ENCODE assay signal across 8 cellular contexts in genomic region chr19:47778089-47778953, GRCh38. TPM values are rescaled to one million over a fixed set of nuclear protein-coding genes. Genes with fewer than 3 reads are reported as not detected.
DNase-seq lines count a peak whose midpoint lies in the region; ATAC-seq and TF ChIP-seq lines count a peak whose summit lies in the region.

TSS of gene SELENOW (plus strand) at chr19:47778703. CDS start at chr19:47778786, 83 bp downstream.

- H3K79me2 ChIP-seq in ACC112 (ENCODE audit: control insufficient read depth, insufficient read depth, low read length, unreplicated experiment) = peaks cover 20% of the 10 kb centered on the region

- no peaks in the 10 kb centered on the region for H3K9me3 Mint-ChIP-seq in activated CD4-positive, alpha-beta memory T cell treated with anti-CD3 and anti-CD28 coated beads for 36 hours

- H3K4me3 Mint-ChIP-seq in activated CD4-positive, alpha-beta memory T cell treated with anti-CD3 and anti-CD28 coated beads for 36 hours = peak within 1 kb of the TSS; percentile 95

- peak within 1 kb of the TSS; percentile 97 for H3K4me3 ChIP-seq in ACC112 (ENCODE audit: low read depth, low read length)
- H3K4me3 ChIP-seq in dorsolateral prefrontal cortex = peak within 1 kb of the TSS; percentile 50 to 100 (median 95)
- peak within 1 kb of the TSS; percentile 98 for H3K4me3 ChIP-seq in lower leg skin (ENCODE audit: low read depth, poor library complexity, severe bottlenecking)

- DNase-seq in NCI-H526 treated with DMSO at 0.1 percent for 48 hours (lab: John Stamatoyannopoulos, UW) (peak; percentile 25), dorsolateral prefrontal cortex (peak; percentile 66 to 89 (median 80)), lower leg skin (ENCODE audit: low spot score in 2 of 2) (peak; percentile 66 to 95)
- DNase-seq in activated CD4-positive, alpha-beta memory T cell treated with anti-CD3 and anti-CD28 coated beads for 36 hours = peak; percentile 85
- peak; percentile 68 to 76 for DNase-seq in stimulated activated CD4-positive, alpha-beta T cell treated with anti-CD3 and anti-CD28 coated beads, Interleukin-4, amount 100 ng/mL, for 4 hours

- H3K4me1 Mint-ChIP-seq in activated CD4-positive, alpha-beta memory T cell treated with anti-CD3 and anti-CD28 coated beads for 36 hours (ENCODE audit: low read depth) = peaks cover 27% of the 10 kb centered on the region

- TF ChIP-seq CTCF in dorsolateral prefrontal cortex (IDR thresholded peaks at IDR 0.05 in 54 of 56, conservative IDR thresholded peaks at IDR 0.05 in 2 of 56; ENCODE audit: low read depth in 1 of 56, partially characterized antibody in 56 of 56) (peak in 7 of 56 donors; percentile 2 to 32 (median 15)), lower leg skin (IDR thresholded peaks at IDR 0.05) (no peak)

- intact Hi-C loops in activated CD4-positive, alpha-beta memory T cell treated with anti-CD3 and anti-CD28 coated beads for 36 hours (cut with micrococcal nuclease) = loop anchor here (2.0 kb wide), 1 partner anchor 34 kb away; the partner anchor contains the start of gene NOP53
- intact Hi-C loops in dorsolateral prefrontal cortex (cut with DNase I) = no loop called here
- intact Hi-C loops in lower leg skin (cut with DNase I; ENCODE audit: low total_unique reads) = no loop called here

- WGBS in lower leg skin, 2 donors = 0% methylated on average over 49 of the region's 64 CpGs

- H3K27ac ChIP-seq in ACC112 (ENCODE audit: low read depth, low read length) (peak within 1 kb of the TSS; percentile 68), dorsolateral prefrontal cortex (peak within 1 kb of the TSS; percentile 95 to 100 (median 100))

- H3K27me3 ChIP-seq in ACC112 (ENCODE audit: insufficient read depth, low read length) = no peaks in the 10 kb centered on the region
- no peaks in the 10 kb centered on the region for H3K27me3 ChIP-seq in dorsolateral prefrontal cortex

- peak within 1 kb of the TSS; percentile 91 for H2AFZ ChIP-seq in ACC112 (ENCODE audit: low read length, unreplicated experiment)

- ATAC-seq in GM19023 (IDR thresholded peaks at IDR 0.05; ENCODE audit: unreplicated experiment) = peak; percentile 74
- ATAC-seq in HG03439 (IDR thresholded peaks at IDR 0.05; ENCODE audit: unreplicated experiment) = peak; percentile 78

- TF ChIP-seq POLR2A in lower leg skin (IDR thresholded peaks at IDR 0.05) = peak in 1 of 2 donors; percentile 80

- POLR2A ChIA-PET in activated CD4-positive, alpha-beta memory T cell treated with anti-CD3 and anti-CD28 coated beads for 36 hours (lab: Charles Lee) = no interaction called here

- no peaks in the 10 kb centered on the region for H3K27me3 Mint-ChIP-seq in activated CD4-positive, alpha-beta memory T cell treated with anti-CD3 and anti-CD28 coated beads for 36 hours

- CTCF ChIA-PET in activated CD4-positive, alpha-beta memory T cell treated with anti-CD3 and anti-CD28 coated beads for 36 hours (lab: Charles Lee) = interaction anchor here (1.4 to 1.5 kb wide), 2 partner anchors 13 to 33 kb away, joined by 3 read pairs; partner anchors contain the start of gene NOP53

- H3K27ac Mint-ChIP-seq in activated CD4-positive, alpha-beta memory T cell treated with anti-CD3 and anti-CD28 coated beads for 36 hours = peak within 1 kb of the TSS; percentile 92

- H3K36me3 ChIP-seq in ACC112 (ENCODE audit: insufficient read depth, low read length) = no peaks in the 10 kb centered on the region

- peaks cover 13% of the 10 kb centered on the region for H3K36me3 Mint-ChIP-seq in activated CD4-positive, alpha-beta memory T cell treated with anti-CD3 and anti-CD28 coated beads for 36 hours

- H3K4me1 ChIP-seq in ACC112 (ENCODE audit: control insufficient read depth, insufficient read depth, low read length, unreplicated experiment) = peaks cover 4% of the 10 kb centered on the region

RNA-seq across cellular contexts. Expression of gene SELENOW, which starts in this region (rescaled TPM):
- total RNA-seq in activated CD4-positive, alpha-beta memory T cell treated with anti-CD3 and anti-CD28 coated beads for 36 hours = 100 to 1,000 TPM; 162 to 174 TPM
- total RNA-seq in dorsolateral prefrontal cortex = 100 to 1,000 TPM; 527 to 872 (median 653) TPM
- 100 to 1,000 TPM; 487 to 722 (median 609) TPM for total RNA-seq in lower leg skin

Comparison
In these comparisons a context has a peak if more than half of its experiments do, and no peak if none do; other contexts are left out.
1. Peak in every context shown above with its lines: DNase-seq, ATAC-seq, H3K4me3 ChIP-seq and H3K27ac ChIP-seq.
2. DNase-seq: peak in every context shown above with its lines; median percentile 85 in activated CD4-positive, alpha-beta memory T cell treated with anti-CD3 and anti-CD28 coated beads for 36 hours; 80 in lower leg skin; 80 in dorsolateral prefrontal cortex; 72 in stimulated activated CD4-positive, alpha-beta T cell treated with anti-CD3 and anti-CD28 coated beads, Interleukin-4, amount 100 ng/mL, for 4 hours; 25 in NCI-H526 treated with DMSO at 0.1 percent for 48 hours.